14 cellular contexts compared by ENCODE assay signal in genomic region chr4:105345358-105345757, GRCh38.
DNase-seq lines count a peak whose midpoint lies in the region; ATAC-seq and TF ChIP-seq lines count a peak whose summit lies in the region.
"Had no signal": no experiment of that assay in that cellular context is flagged by ENCODE, and none has a peak within 500 bp of the region (broad histone marks: within the 10 kb centered on the region; RNA-seq: fewer than 3 reads in every experiment).

No MANE protein-coding gene starts in this region.

- ATAC-seq in left lobe of liver (peak; percentile 23), GM21528 (IDR thresholded peaks at IDR 0.05; ENCODE audit: low FRiP score, unreplicated experiment) (no peak)
- ATAC-seq: A549 had no signal

- H3K4me3 ChIP-seq in lower leg skin (ENCODE audit: low read depth, poor library complexity, severe bottlenecking), result no peak overlapping the region
- H3K4me3 ChIP-seq: A549; BLaER1 treated with 17β-estradiol and CSF1 and Interleukin-3, amounts not matched to agents 10 nM and 100 nM had no signal

- peak; percentile 3 for DNase-seq in DMS53 (lab: John Stamatoyannopoulos, UW)
- DNase-seq in DMS53 treated with DMSO at 0.1 percent for 48 hours (lab: John Stamatoyannopoulos, UW; ENCODE audit: unreplicated experiment), result no peak
- DNase-seq in left lobe of liver (ENCODE audit: low spot score), result no peak
- no peak for DNase-seq in lower leg skin (ENCODE audit: low spot score in 2 of 2)
- DNase-seq: AML-193; Caco-2; Calu3; CD4-positive, alpha-beta memory T cell; CD4-positive, CD25-positive, alpha-beta regulatory T cell; DMS79 treated with DMSO at 0.1 percent for 48 hours; GF-D8 had no signal

- TF ChIP-seq POLR2A in lower leg skin (IDR thresholded peaks at IDR 0.05), result no peak

- TF ChIP-seq CTCF in lower leg skin (IDR thresholded peaks at IDR 0.05), result no peak

- 80 to 89% methylated on average over 2 of the region's 2 CpGs for WGBS in lower leg skin, 2 donors

- intact Hi-C loops in lower leg skin (cut with DNase I; ENCODE audit: low total_unique reads), result no loop called here
